Comparison of ENCODE assay signal across 8 cellular contexts in genomic region chr7:150876817-150877526, GRCh38.
DNase-seq lines count a peak whose midpoint lies in the region.

No MANE protein-coding gene starts in this region.

- in situ Hi-C loops in T47D (cut with HindIII; ENCODE audit: low pct_unique_long_range_greater_than_20kb, low sequenced_read_pairs): no loop called here

- DNase-seq in SKM-1 treated with dmso at 0.1 percent for 144 hours (lab: John Stamatoyannopoulos, UW; ENCODE audit: unreplicated experiment) (peak; percentile 30), SKM-1 (lab: John Stamatoyannopoulos, UW; ENCODE audit: unreplicated experiment) (no peak), NCI-H1436 treated with DMSO at 0.1 percent for 48 hours (lab: John Stamatoyannopoulos, UW) (peak; percentile 17), T-helper 1 cell (peak in 3 of 5 donors; percentile 40 to 42 (median 42)), T47D (ENCODE audit: low read depth in 1 of 2, low spot score in 1 of 2) (peak; percentile 38 to 75), iPS-NIHi7 (ENCODE audit: extremely low spot score) (peak; percentile 94), cortex of kidney (lab: John Stamatoyannopoulos, UW) (no peak)
- DNase-seq in stimulated activated CD4-positive, alpha-beta T cell treated with anti-CD3 and anti-CD28 coated beads, Interleukin-1b, Interleukin-23, amount 100 ng/mL, for 48 hours: peak; percentile 32

Comparison
In these comparisons a context has a peak if more than half of its experiments do, and no peak if none do; other contexts are left out.
1. DNase-seq: peak in SKM-1 treated with dmso at 0.1 percent for 144 hours (single experiment), NCI-H1436 treated with DMSO at 0.1 percent for 48 hours (single experiment), T-helper 1 cell (3 of 5), T47D (2 of 2), iPS-NIHi7 (single experiment) and stimulated activated CD4-positive, alpha-beta T cell treated with anti-CD3 and anti-CD28 coated beads, Interleukin-1b, Interleukin-23, amount 100 ng/mL, for 48 hours (single experiment); none in SKM-1 (single experiment) and cortex of kidney (single experiment).